8 cellular contexts compared by ENCODE assay signal in the genomic region with DNA sequence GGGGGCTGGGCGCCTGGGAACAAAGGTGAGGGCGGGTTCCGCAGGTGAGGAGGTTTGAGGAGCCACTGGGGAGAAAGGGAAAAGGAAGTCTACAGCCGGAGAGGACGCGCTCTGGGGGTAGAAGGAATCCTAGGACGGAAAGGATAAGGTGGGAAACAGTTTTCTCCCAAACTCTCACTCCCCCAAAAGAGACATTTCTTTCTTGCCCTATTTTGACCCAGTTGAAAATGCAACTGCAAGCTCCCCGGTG. TPM values are rescaled to one million over a fixed set of nuclear protein-coding genes. Genes with fewer than 3 reads are reported as not detected.
DNase-seq lines count a peak whose midpoint lies in the region; ATAC-seq, FAIRE-seq and TF ChIP-seq lines count a peak whose summit lies in the region.

No MANE protein-coding gene starts in this region.

- peaks cover 34% of the 10 kb centered on the region for H3K36me3 ChIP-seq in BLaER1
- peaks cover 25% of the 10 kb centered on the region for H3K36me3 ChIP-seq in HUES6 (ENCODE audit: control insufficient read depth, insufficient read depth, low read length)
- H3K36me3 ChIP-seq in vagina: peaks cover 0 to 4% of the 10 kb centered on the region in 2 donors

- H3K4me1 ChIP-seq in BLaER1 (peaks cover 40% of the 10 kb centered on the region), HUES6 (ENCODE audit: control insufficient read depth, insufficient read depth, low read length) (peaks cover 31% of the 10 kb centered on the region), vagina (peaks cover 60% of the 10 kb centered on the region)

- H3K4me3 Mint-ChIP-seq in memory B cell: peak overlapping the region; percentile 94

- H3K27ac ChIP-seq in BLaER1 (peak overlapping the region; percentile 88), HUES6 (ENCODE audit: low read depth, low read length) (peak overlapping the region; percentile 80), vagina (peak overlapping the region; percentile 98)

- peak; percentile 63 for DNase-seq in astrocyte of the spinal cord (ENCODE audit: low read depth, low spot score)
- DNase-seq in memory B cell (ENCODE audit: low spot score in 2 of 2): no peak
- DNase-seq in vagina (ENCODE audit: extremely low spot score in 2 of 2): no peak
- no peak for DNase-seq in CD1c-positive myeloid dendritic cell (ENCODE audit: extremely low spot score)
- DNase-seq in RCC 7860 (ENCODE audit: low spot score): no peak
- no peak for DNase-seq in GM12892 (ENCODE audit: insufficient read length)

- peaks cover 17% of the 10 kb centered on the region for H3K36me3 Mint-ChIP-seq in memory B cell

- no peaks in the 10 kb centered on the region for H3K9me3 Mint-ChIP-seq in memory B cell

- intact Hi-C loops in vagina (cut with DNase I): no loop called here

- peaks cover 40% of the 10 kb centered on the region for H3K4me1 Mint-ChIP-seq in memory B cell

- in situ Hi-C loops in astrocyte of the spinal cord (cut with HindIII; ENCODE audit: low sequenced_read_pairs): no loop called here

- H3K27me3 ChIP-seq in BLaER1: no peaks in the 10 kb centered on the region
- no peaks in the 10 kb centered on the region for H3K27me3 ChIP-seq in HUES6 (ENCODE audit: control insufficient read depth, insufficient read depth, low read length)
- H3K27me3 ChIP-seq in vagina: no peaks in the 10 kb centered on the region

- no peaks in the 10 kb centered on the region for H3K9me3 ChIP-seq in BLaER1
- no peaks in the 10 kb centered on the region for H3K9me3 ChIP-seq in HUES6 (ENCODE audit: control insufficient read depth, insufficient read depth, low read depth, low read length)
- no peaks in the 10 kb centered on the region for H3K9me3 ChIP-seq in vagina

- H3K9ac ChIP-seq in BLaER1 (peak overlapping the region; percentile 88), HUES6 (ENCODE audit: low read length) (peak overlapping the region; percentile 96)

- FAIRE-seq in RCC 7860 (lab: Jason Lieb, UNC) (no peak), GM12892 (lab: Jason Lieb, UNC) (no peak)

- peak overlapping the region; percentile 94 for H3K27ac Mint-ChIP-seq in memory B cell

- H4K20me1 ChIP-seq in BLaER1: peaks cover 80% of the 10 kb centered on the region

- ATAC-seq in memory B cell (ENCODE audit: low read depth): no peak

- TF ChIP-seq CTCF in astrocyte of the spinal cord (IDR thresholded peaks at IDR 0.05; ENCODE audit: low read depth, low read length): no peak
- no peak for TF ChIP-seq CTCF in vagina (IDR thresholded peaks at IDR 0.05)

- H3K27me3 Mint-ChIP-seq in memory B cell: no peaks in the 10 kb centered on the region

- peak overlapping the region; percentile 95 for H3K4me2 ChIP-seq in BLaER1

- peak overlapping the region; percentile 92 for H3K4me3 ChIP-seq in BLaER1
- peak overlapping the region; percentile 87 for H3K4me3 ChIP-seq in HUES6 (ENCODE audit: low read depth, low read length)
- peak overlapping the region; percentile 72 for H3K4me3 ChIP-seq in astrocyte of the spinal cord (ENCODE audit: low read depth, low read length)
- peak overlapping the region; percentile 67 to 96 for H3K4me3 ChIP-seq in vagina

- TF ChIP-seq POLR2A in vagina (IDR thresholded peaks at IDR 0.05): no peak
- TF ChIP-seq POLR2A in GM12892 (IDR thresholded peaks at IDR 0.05; ENCODE audit: low read depth, low read length): no peak

RNA-seq across cellular contexts. Expression of a gene that starts 0.7 kb away (rescaled TPM):
- total RNA-seq in vagina: 74.2 TPM
- polyA plus RNA-seq in GM12892 (2012; ENCODE audit: missing spikeins): 189 TPM

RNA-seq across cellular contexts. Expression of a gene that starts 0.7 kb away (rescaled TPM):
- 12.0 TPM for total RNA-seq in vagina
- 3.2 TPM for polyA plus RNA-seq in GM12892 (2012; ENCODE audit: missing spikeins)
